Comparison of ENCODE assay signal across 31 cellular contexts in genomic region chr16:19722981-19723380, GRCh38.
"Had no signal": no experiment of that assay in that cellular context is flagged by ENCODE, and none has a peak within 500 bp of the region (broad histone marks: within the 10 kb centered on the region; RNA-seq: fewer than 3 reads in every experiment).

No MANE protein-coding gene starts in this region.

- H3K27ac ChIP-seq: brain microvascular endothelial cell, coronary artery, foreskin keratinocyte, left lung, psoas muscle, sigmoid colon, vagina, VCaP had no signal

- H3K36me3 Mint-ChIP-seq: activated CD4-positive, alpha-beta memory T cell treated with anti-CD3 and anti-CD28 coated beads for 36 hours; stimulated activated memory B cell treated with anti-CD40 and anti-IgM and Interleukin-4, amounts not matched to agents 10 μg/mL and 1 μg/mL and 100 μg/mL, for 72 hours had no signal

- H3K4me1 ChIP-seq: foreskin keratinocyte, psoas muscle had no signal

- H3K4me3 ChIP-seq: coronary artery, dorsolateral prefrontal cortex, left lung, lung, psoas muscle, sigmoid colon, vagina had no signal

- DNase-seq: activated CD4-positive, alpha-beta memory T cell treated with anti-CD3 and anti-CD28 coated beads for 36 hours; activated CD4-positive, alpha-beta T cell treated with anti-CD3 and anti-CD28 coated beads, Interleukin-2, amount 10 ng/mL, durations not matched to agents 24 days and 14 days; activated CD4-positive, CD25-positive, alpha-beta regulatory T cell treated with anti-CD3 and anti-CD28 coated beads, Interleukin-2, amount 50 U/mL, for 72 hours; activated CD8-positive, alpha-beta memory T cell treated with anti-CD3 and anti-CD28 coated beads, Interleukin-2, amount 50 U/mL, for 4 hours; activated gamma-delta T cell; activated naive CD4-positive, alpha-beta T cell treated with anti-CD3 and anti-CD28 coated beads, Interleukin-2, amount 50 U/mL, for 16 hours; activated T-cell treated with anti-CD3 and anti-CD28 coated beads, Interleukin-2, amount 50 U/mL, for 1 hour; amniotic stem cell; brain microvascular endothelial cell; dorsolateral prefrontal cortex; effector memory CD4-positive, alpha-beta T cell; foreskin keratinocyte; left lung; nephron progenitor cell; nucleus accumbens; psoas muscle; sigmoid colon; small intestine; stimulated activated CD4-positive, alpha-beta T cell treated with anti-CD3 and anti-CD28 coated beads, Interleukin-4, amount 100 ng/mL, for 4 hours; stimulated activated CD8-positive, alpha-beta memory T cell treated with anti-CD3 and anti-CD28 coated beads, Interleukin-4, amount 100 ng/mL, for 48 hours; stimulated activated naive CD8-positive, alpha-beta T cell treated with anti-CD3 and anti-CD28 coated beads, Interleukin-15, amount 100 ng/mL, for 72 hours; substantia nigra; T-helper 9 cell had no signal

- H3K27me3 Mint-ChIP-seq: activated CD4-positive, alpha-beta memory T cell treated with anti-CD3 and anti-CD28 coated beads for 36 hours; activated CD4-positive, alpha-beta T cell treated with anti-CD3 and anti-CD28 coated beads, Interleukin-2, amount 10 ng/mL, durations not matched to agents 24 days and 14 days; stimulated activated memory B cell treated with anti-CD40 and anti-IgM and Interleukin-4, amounts not matched to agents 10 μg/mL and 1 μg/mL and 100 μg/mL, for 72 hours; stimulated activated naive CD8-positive, alpha-beta T cell treated with anti-CD3 and anti-CD28 coated beads, Interleukin-15, amount 100 ng/mL, for 72 hours; type B pancreatic cell had no signal

- H3K9ac ChIP-seq: parathyroid adenoma had no signal

- H3K4me3 Mint-ChIP-seq: activated CD4-positive, alpha-beta memory T cell treated with anti-CD3 and anti-CD28 coated beads for 36 hours; activated CD4-positive, alpha-beta T cell treated with anti-CD3 and anti-CD28 coated beads, Interleukin-2, amount 10 ng/mL, durations not matched to agents 24 days and 14 days; activated T-helper 1 cell treated with anti-CD3 and anti-CD28 coated beads, Interleukin-12 subunit alpha, Interleukin-12 subunit beta, Interleukin-2, Interleukin-4 antibody, amounts not matched to agents 30 ng/mL and 10 ng/mL and 1 ng/mL, durations not matched to agents 14 hours and 24 hours and 36 hours; nephron progenitor cell; stimulated activated memory B cell treated with anti-CD40 and anti-IgM and Interleukin-4, amounts not matched to agents 10 μg/mL and 1 μg/mL and 100 μg/mL, for 72 hours; stimulated activated naive CD8-positive, alpha-beta T cell treated with anti-CD3 and anti-CD28 coated beads, Interleukin-15, amount 100 ng/mL, for 72 hours had no signal

- H3K36me3 ChIP-seq: brain microvascular endothelial cell, left lung, sigmoid colon, vagina had no signal

- H3K27me3 ChIP-seq: brain microvascular endothelial cell, dorsolateral prefrontal cortex, foreskin keratinocyte, left lung, sigmoid colon, vagina had no signal

- H3K27ac Mint-ChIP-seq: activated CD4-positive, alpha-beta memory T cell treated with anti-CD3 and anti-CD28 coated beads for 36 hours; activated CD4-positive, alpha-beta T cell treated with anti-CD3 and anti-CD28 coated beads, Interleukin-2, amount 10 ng/mL, durations not matched to agents 24 days and 14 days; activated T-helper 1 cell treated with anti-CD3 and anti-CD28 coated beads, Interleukin-12 subunit alpha, Interleukin-12 subunit beta, Interleukin-2, Interleukin-4 antibody, amounts not matched to agents 30 ng/mL and 10 ng/mL and 1 ng/mL, durations not matched to agents 14 hours and 24 hours and 36 hours; nephron progenitor cell; stimulated activated memory B cell treated with anti-CD40 and anti-IgM and Interleukin-4, amounts not matched to agents 10 μg/mL and 1 μg/mL and 100 μg/mL, for 72 hours; stimulated activated naive CD8-positive, alpha-beta T cell treated with anti-CD3 and anti-CD28 coated beads, Interleukin-15, amount 100 ng/mL, for 72 hours; type B pancreatic cell had no signal

- H3K9me3 ChIP-seq: left lung, psoas muscle, sigmoid colon, vagina had no signal

- H3K4me1 Mint-ChIP-seq: activated CD4-positive, alpha-beta T cell treated with anti-CD3 and anti-CD28 coated beads, Interleukin-2, amount 10 ng/mL, durations not matched to agents 24 days and 14 days; stimulated activated memory B cell treated with anti-CD40 and anti-IgM and Interleukin-4, amounts not matched to agents 10 μg/mL and 1 μg/mL and 100 μg/mL, for 72 hours; stimulated activated naive CD8-positive, alpha-beta T cell treated with anti-CD3 and anti-CD28 coated beads, Interleukin-15, amount 100 ng/mL, for 72 hours had no signal

- H2AFZ ChIP-seq: parathyroid adenoma had no signal

- H3K9me3 Mint-ChIP-seq: activated CD4-positive, alpha-beta memory T cell treated with anti-CD3 and anti-CD28 coated beads for 36 hours; activated CD4-positive, alpha-beta T cell treated with anti-CD3 and anti-CD28 coated beads, Interleukin-2, amount 10 ng/mL, durations not matched to agents 24 days and 14 days; activated T-helper 1 cell treated with anti-CD3 and anti-CD28 coated beads, Interleukin-12 subunit alpha, Interleukin-12 subunit beta, Interleukin-2, Interleukin-4 antibody, amounts not matched to agents 30 ng/mL and 10 ng/mL and 1 ng/mL, durations not matched to agents 14 hours and 24 hours and 36 hours; nephron progenitor cell; stimulated activated memory B cell treated with anti-CD40 and anti-IgM and Interleukin-4, amounts not matched to agents 10 μg/mL and 1 μg/mL and 100 μg/mL, for 72 hours; stimulated activated naive CD8-positive, alpha-beta T cell treated with anti-CD3 and anti-CD28 coated beads, Interleukin-15, amount 100 ng/mL, for 72 hours; type B pancreatic cell had no signal
